In the genomic region with DNA sequence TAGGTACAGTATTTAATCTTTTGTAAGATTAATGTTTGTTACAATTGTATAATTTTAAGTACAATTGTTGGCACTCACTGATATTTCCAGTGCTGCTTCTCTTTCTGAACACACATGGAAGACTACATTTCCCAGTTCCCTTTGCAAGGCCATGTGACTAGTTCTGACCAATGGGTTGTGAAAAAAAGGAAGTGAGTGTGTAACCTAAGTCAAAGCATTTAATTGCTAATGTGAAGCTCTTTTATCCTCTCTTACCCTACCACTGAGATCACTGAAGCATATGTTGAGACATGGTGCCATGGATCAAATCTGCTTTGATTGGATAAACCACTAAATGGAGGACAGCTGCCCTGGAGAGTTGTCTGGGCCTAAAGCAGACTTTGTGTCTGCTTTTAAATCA, we compare ENCODE assay signal across 8 cellular contexts.
DNase-seq lines count a peak whose midpoint lies in the region; ATAC-seq and TF ChIP-seq lines count a peak whose summit lies in the region.

No MANE protein-coding gene starts in this region.

- peak overlapping the region; percentile 81 for H3K27ac ChIP-seq in psoas muscle

- no peaks in the 10 kb centered on the region for H3K9me3 ChIP-seq in psoas muscle

- H3K36me3 Mint-ChIP-seq in activated CD4-positive, alpha-beta T cell treated with anti-CD3 and anti-CD28 coated beads, Interleukin-2, amount 10 ng/mL, durations not matched to agents 24 days and 14 days (ENCODE audit: low read depth) = peaks cover 1% of the 10 kb centered on the region

- in situ Hi-C loops in Caki2 (cut with HindIII; ENCODE audit: low pct_unique_long_range_greater_than_20kb, low sequenced_read_pairs) = no loop called here

- peaks cover 3% of the 10 kb centered on the region for H3K4me1 Mint-ChIP-seq in activated CD4-positive, alpha-beta T cell treated with anti-CD3 and anti-CD28 coated beads, Interleukin-2, amount 10 ng/mL, durations not matched to agents 24 days and 14 days

- TF ChIP-seq CTCF in psoas muscle (IDR thresholded peaks at IDR 0.05) = no peak

- peaks cover 35% of the 10 kb centered on the region for H3K4me1 ChIP-seq in psoas muscle

- no peak overlapping the region for H3K4me3 ChIP-seq in psoas muscle

- ATAC-seq in GM18873 (IDR thresholded peaks at IDR 0.05; ENCODE audit: low FRiP score, unreplicated experiment) (peak; percentile 72), HG03432 (IDR thresholded peaks at IDR 0.05; ENCODE audit: unreplicated experiment) (peak; percentile 78), psoas muscle (peak; percentile 40 to 70 (median 62)), GM21786 (IDR thresholded peaks at IDR 0.05; ENCODE audit: unreplicated experiment) (no peak)

- H3K27me3 Mint-ChIP-seq in activated CD4-positive, alpha-beta T cell treated with anti-CD3 and anti-CD28 coated beads, Interleukin-2, amount 10 ng/mL, durations not matched to agents 24 days and 14 days = no peaks in the 10 kb centered on the region

- no peak overlapping the region for H3K27ac Mint-ChIP-seq in activated CD4-positive, alpha-beta T cell treated with anti-CD3 and anti-CD28 coated beads, Interleukin-2, amount 10 ng/mL, durations not matched to agents 24 days and 14 days

- no peaks in the 10 kb centered on the region for H3K36me3 ChIP-seq in psoas muscle (ENCODE audit: insufficient read depth in 1 of 2, low read depth in 1 of 2)

- no peaks in the 10 kb centered on the region for H3K27me3 ChIP-seq in psoas muscle (ENCODE audit: insufficient read depth in 3 of 3, low read length in 2 of 3)

- intact Hi-C loops in activated CD4-positive, alpha-beta T cell treated with anti-CD3 and anti-CD28 coated beads, Interleukin-2, amount 10 ng/mL, durations not matched to agents 24 days and 14 days (cut with micrococcal nuclease) = no loop called here
- intact Hi-C loops in psoas muscle (cut with DNase I) = no loop called here

- DNase-seq in Caki2 (ENCODE audit: low read depth) (peak; percentile 66), NCI-H345 treated with DMSO at 0.1 percent for 48 hours (lab: John Stamatoyannopoulos, UW; ENCODE audit: unreplicated experiment) (peak; percentile 34), globus pallidus (ENCODE audit: low spot score) (peak; percentile 91), psoas muscle (no peak)
- DNase-seq in activated CD4-positive, alpha-beta T cell treated with anti-CD3 and anti-CD28 coated beads, Interleukin-2, amount 10 ng/mL, durations not matched to agents 24 days and 14 days = peak; percentile 78

- no peak overlapping the region for H3K4me3 Mint-ChIP-seq in activated CD4-positive, alpha-beta T cell treated with anti-CD3 and anti-CD28 coated beads, Interleukin-2, amount 10 ng/mL, durations not matched to agents 24 days and 14 days

- H3K9me3 Mint-ChIP-seq in activated CD4-positive, alpha-beta T cell treated with anti-CD3 and anti-CD28 coated beads, Interleukin-2, amount 10 ng/mL, durations not matched to agents 24 days and 14 days = peaks cover 3% of the 10 kb centered on the region

Comparison
In these comparisons a context has a peak if more than half of its experiments do, and no peak if none do; other contexts are left out.
1. DNase-seq: peak in Caki2 (single experiment), NCI-H345 treated with DMSO at 0.1 percent for 48 hours (single experiment), activated CD4-positive, alpha-beta T cell treated with anti-CD3 and anti-CD28 coated beads, Interleukin-2, amount 10 ng/mL, durations not matched to agents 24 days and 14 days (single experiment) and globus pallidus (single experiment); none in psoas muscle (0 of 2).